Comparison of ENCODE assay signal across 17 cellular contexts in the genomic region with DNA sequence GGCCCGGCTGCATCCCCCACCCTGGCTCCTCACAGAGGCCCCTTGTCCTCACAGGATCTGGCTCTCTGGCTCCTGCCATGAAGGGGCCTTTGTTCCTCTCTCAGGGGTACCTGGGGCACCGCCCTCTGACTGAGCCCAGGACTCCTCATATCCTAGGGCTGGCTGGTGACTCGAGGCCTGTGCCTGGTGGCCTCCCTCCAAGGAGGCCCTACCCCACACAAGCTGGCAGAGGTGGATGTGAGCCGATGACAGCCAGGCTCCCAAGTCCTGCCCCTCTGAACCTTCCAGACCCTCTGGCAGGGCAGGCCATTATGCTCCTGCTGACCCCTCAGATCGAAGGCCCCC. TPM values are rescaled to one million over a fixed set of nuclear protein-coding genes. Genes with fewer than 3 reads are reported as not detected.
DNase-seq lines count a peak whose midpoint lies in the region; ATAC-seq, FAIRE-seq and TF ChIP-seq lines count a peak whose summit lies in the region.
"Had no signal": no experiment of that assay in that cellular context is flagged by ENCODE, and none has a peak within 500 bp of the region (broad histone marks: within the 10 kb centered on the region; RNA-seq: fewer than 3 reads in every experiment).

No MANE protein-coding gene starts in this region.

- TF ChIP-seq POLR2A in HepG2 (IDR thresholded peaks at IDR 0.05; ENCODE audit: insufficient read depth in 1 of 2, low read depth in 2 of 2, low read length in 2 of 2), result no peak; a peak in 1 of 4 replicates
- TF ChIP-seq POLR2A in right lobe of liver (IDR thresholded peaks at IDR 0.05), result no peak
- no peak for TF ChIP-seq POLR2A in transverse colon (IDR thresholded peaks at IDR 0.05)

- H3K4me1 Mint-ChIP-seq in activated T-helper 1 cell treated with anti-CD3 and anti-CD28 coated beads, Interleukin-12 subunit alpha, Interleukin-12 subunit beta, Interleukin-2, Interleukin-4 antibody, amounts not matched to agents 30 ng/mL and 10 ng/mL and 1 ng/mL, durations not matched to agents 14 hours and 24 hours and 36 hours (ENCODE audit: low read depth), result peaks cover 48% of the 10 kb centered on the region

- H3K9ac ChIP-seq in HepG2 (ENCODE audit: insufficient read depth, low read depth, low read length), result peak overlapping the region; percentile 66

- ATAC-seq in HepG2, result peak; percentile 56
- ATAC-seq in right lobe of liver, result no peak
- ATAC-seq in HG03095 (IDR thresholded peaks at IDR 0.05; ENCODE audit: unreplicated experiment), result no peak
- ATAC-seq in HG03469 (IDR thresholded peaks at IDR 0.05; ENCODE audit: unreplicated experiment), result no peak
- ATAC-seq: A549; CD8-positive, alpha-beta T cell had no signal

- no peak for TF ChIP-seq RAD21 in HepG2 (CRISPR knock-in tag; IDR thresholded peaks at IDR 0.05)

- WGBS in HepG2 (ENCODE audit: low lambda C conversion rate), result 33% methylated on average over 1 of the region's 5 CpGs
- no CpG with 5 or more reads among the region's 5 CpGs for WGBS in right lobe of liver (ENCODE audit: insufficient coverage, low coverage, low lambda C conversion rate, missing lambda C conversion rate)
- 82% methylated on average over 4 of the region's 5 CpGs; no CpG with 5 or more reads in 1 of the 2 donors for WGBS in transverse colon (ENCODE audit: low coverage in 1 of 2), 2 donors

- in situ Hi-C loops in HepG2 (cut with HindIII; ENCODE audit: extremely low pct_ligation_motif_present, low pct_unique_long_range_greater_than_20kb), result no loop called here
- in situ Hi-C loops in transverse colon (cut with MboI; ENCODE audit: low pct_ligation_motif_present in 1 of 4, low pct_unique_long_range_greater_than_20kb in 1 of 4, low sequenced_read_pairs in 3 of 4), result no loop called here

- H3K27me3 ChIP-seq in HepG2 (ENCODE audit: control insufficient read depth in 1 of 2, insufficient read depth in 2 of 2, low read length in 2 of 2), result no peaks in the 10 kb centered on the region
- no peaks in the 10 kb centered on the region for H3K27me3 ChIP-seq in right lobe of liver
- H3K27me3 ChIP-seq in mononuclear cell (ENCODE audit: insufficient read depth, low read length), result no peaks in the 10 kb centered on the region
- H3K27me3 ChIP-seq in transverse colon, result no peaks in the 10 kb centered on the region
- H3K27me3 ChIP-seq: adrenal gland had no signal

- CTCF ChIA-PET in HepG2 (lab: Yijun Ruan, JAX; ENCODE audit: low intra/inter-chr PET ratio, low total read pairs), result no interaction called here

- 0 out of 4 replicates have a peak, but pooled peaks of 1 of the 2 experiments have one; percentile 39 for TF ChIP-seq EP300 in HepG2 (IDR thresholded peaks at IDR 0.05; ENCODE audit: low read depth in 2 of 2, low read length in 2 of 2)
- TF ChIP-seq EP300 in HepG2 (CRISPR knock-in tag; IDR thresholded peaks at IDR 0.05; ENCODE audit: borderline replicate concordance), result no peak; the same call in 1 of the 2 replicates
- no peak for TF ChIP-seq EP300 in transverse colon (IDR thresholded peaks at IDR 0.05; ENCODE audit: low read depth)

- intact Hi-C loops in HepG2 (cut with micrococcal nuclease; ENCODE audit: unreplicated experiment) (loop anchor here (5.0 kb wide), 1 partner anchor 39 kb away; a partner anchor contains a TSS), right lobe of liver (cut with DNase I) (no loop called here), transverse colon (cut with DNase I; ENCODE audit: low total_unique reads) (no loop called here)
- intact Hi-C loops in activated T-helper 1 cell treated with anti-CD3 and anti-CD28 coated beads, Interleukin-12 subunit alpha, Interleukin-12 subunit beta, Interleukin-2, Interleukin-4 antibody, amounts not matched to agents 30 ng/mL and 10 ng/mL and 1 ng/mL, durations not matched to agents 14 hours and 24 hours and 36 hours (cut with micrococcal nuclease), result no loop called here

- H3K4me1 ChIP-seq in HepG2 (ENCODE audit: insufficient read depth, low read length) (peaks cover 62% of the 10 kb centered on the region), right lobe of liver (no peaks in the 10 kb centered on the region), mononuclear cell (ENCODE audit: insufficient read depth, low read length) (peaks cover 100% of the 10 kb centered on the region), transverse colon (peaks cover 11 to 51% (median 25%) of the 10 kb centered on the region in 4 donors)
- H3K4me1 ChIP-seq: A549 had no signal

- H4K20me1 ChIP-seq in HepG2 (ENCODE audit: insufficient read depth, low read length), result no peaks in the 10 kb centered on the region

- no TSS peak for BruUV-seq in HepG2 (replicated peaks; lab: Mats Ljungman, UMichigan)

- H3K9me3 ChIP-seq in HepG2 (ENCODE audit: low read length), result no peaks in the 10 kb centered on the region
- H3K9me3 ChIP-seq in right lobe of liver, result no peaks in the 10 kb centered on the region
- H3K9me3 ChIP-seq in mononuclear cell (ENCODE audit: low read depth, low read length), result no peaks in the 10 kb centered on the region
- H3K9me3 ChIP-seq in transverse colon, result no peaks in the 10 kb centered on the region
- H3K9me3 ChIP-seq: A549, adrenal gland had no signal

- no peak overlapping the region for H2AFZ ChIP-seq in HepG2 (ENCODE audit: low read length)

- no peak for FAIRE-seq in HepG2 (lab: Jason Lieb, UNC)
- FAIRE-seq: A549 had no signal

- H3K36me3 ChIP-seq in HepG2 (replicated peaks in 1 of 2; ENCODE audit: control insufficient read depth in 1 of 2, insufficient read depth in 2 of 2, low read length in 2 of 2) (peaks cover 2 to 16% of the 10 kb centered on the region in 2 experiments; a peak in 3 of 5 replicates), right lobe of liver (peaks cover 0 to 4% (median 0%) of the 10 kb centered on the region in 4 donors), transverse colon (peaks cover 0 to 4% (median 2%) of the 10 kb centered on the region in 4 donors)
- H3K36me3 ChIP-seq: adrenal gland had no signal

- H3K4me2 ChIP-seq in HepG2 (ENCODE audit: low read depth, low read length), result peak overlapping the region; percentile 74
- H3K4me2 ChIP-seq: A549 had no signal

- POLR2A ChIA-PET in HepG2 (lab: Yijun Ruan, JAX), result interaction anchor here (3.0 to 4.6 kb wide), 2 partner anchors 11 to 20 kb away, joined by 13 to 137 read pairs; a partner anchor contains a TSS

- no peaks in the 10 kb centered on the region for H3K9me3 Mint-ChIP-seq in activated T-helper 1 cell treated with anti-CD3 and anti-CD28 coated beads, Interleukin-12 subunit alpha, Interleukin-12 subunit beta, Interleukin-2, Interleukin-4 antibody, amounts not matched to agents 30 ng/mL and 10 ng/mL and 1 ng/mL, durations not matched to agents 14 hours and 24 hours and 36 hours
- H3K9me3 Mint-ChIP-seq: CD8-positive, alpha-beta T cell had no signal

- H3K27ac Mint-ChIP-seq in activated T-helper 1 cell treated with anti-CD3 and anti-CD28 coated beads, Interleukin-12 subunit alpha, Interleukin-12 subunit beta, Interleukin-2, Interleukin-4 antibody, amounts not matched to agents 30 ng/mL and 10 ng/mL and 1 ng/mL, durations not matched to agents 14 hours and 24 hours and 36 hours, result peak overlapping the region; percentile 5
- H3K27ac Mint-ChIP-seq: activated CD4-positive, alpha-beta T cell treated with anti-CD3 and anti-CD28 coated beads for 36 hours; CD8-positive, alpha-beta T cell had no signal

- peak overlapping the region; percentile 76 for H3K27ac ChIP-seq in HepG2 (ENCODE audit: extremely low read length, insufficient read depth, low read length)
- no peak overlapping the region for H3K27ac ChIP-seq in right lobe of liver
- H3K27ac ChIP-seq in transverse colon, result peak overlapping the region in 3 of 4 donors; percentile 23 to 71 (median 25)
- H3K27ac ChIP-seq: A549, epithelial cell of prostate had no signal

- H3K79me2 ChIP-seq in HepG2 (ENCODE audit: insufficient read depth, low read length), result peaks cover 8% of the 10 kb centered on the region

- peak; percentile 88 for DNase-seq in HepG2 (ENCODE audit: low spot score)
- DNase-seq in right lobe of liver, result no peak
- no peak for DNase-seq in activated T-helper 1 cell treated with anti-CD3 and anti-CD28 coated beads, Interleukin-12 subunit alpha, Interleukin-12 subunit beta, Interleukin-2, Interleukin-4 antibody, amounts not matched to agents 30 ng/mL and 10 ng/mL and 1 ng/mL, durations not matched to agents 14 hours and 24 hours and 36 hours (ENCODE audit: low spot score)
- DNase-seq in transverse colon, result no peak
- DNase-seq in NCI-H2029 (lab: John Stamatoyannopoulos, UW), result no peak
- DNase-seq: activated CD4-positive, alpha-beta T cell treated with anti-CD3 and anti-CD28 coated beads for 36 hours; activated T-cell treated with anti-CD3 and anti-CD28 coated beads, Interleukin-2, amount 50 U/mL, for 48 hours; adrenal gland; glutamatergic neuron; NCI-H2081; NCI-H82 had no signal

- H3K27me3 Mint-ChIP-seq in activated T-helper 1 cell treated with anti-CD3 and anti-CD28 coated beads, Interleukin-12 subunit alpha, Interleukin-12 subunit beta, Interleukin-2, Interleukin-4 antibody, amounts not matched to agents 30 ng/mL and 10 ng/mL and 1 ng/mL, durations not matched to agents 14 hours and 24 hours and 36 hours (ENCODE audit: insufficient read depth), result peaks cover 1% of the 10 kb centered on the region
- H3K27me3 Mint-ChIP-seq: activated CD4-positive, alpha-beta T cell treated with anti-CD3 and anti-CD28 coated beads for 36 hours had no signal

- H3K4me3 Mint-ChIP-seq in activated T-helper 1 cell treated with anti-CD3 and anti-CD28 coated beads, Interleukin-12 subunit alpha, Interleukin-12 subunit beta, Interleukin-2, Interleukin-4 antibody, amounts not matched to agents 30 ng/mL and 10 ng/mL and 1 ng/mL, durations not matched to agents 14 hours and 24 hours and 36 hours, result no peak overlapping the region
- H3K4me3 Mint-ChIP-seq: activated CD4-positive, alpha-beta T cell treated with anti-CD3 and anti-CD28 coated beads for 36 hours; CD8-positive, alpha-beta T cell had no signal

- peaks cover 11% of the 10 kb centered on the region for H3K36me3 Mint-ChIP-seq in activated T-helper 1 cell treated with anti-CD3 and anti-CD28 coated beads, Interleukin-12 subunit alpha, Interleukin-12 subunit beta, Interleukin-2, Interleukin-4 antibody, amounts not matched to agents 30 ng/mL and 10 ng/mL and 1 ng/mL, durations not matched to agents 14 hours and 24 hours and 36 hours (ENCODE audit: low read depth)

- H3K4me3 ChIP-seq in HepG2 (replicated peaks in 1 of 3; ENCODE audit: insufficient read depth in 1 of 3, low read depth in 2 of 3, low read length in 3 of 3), result no peak overlapping the region
- H3K4me3 ChIP-seq in right lobe of liver, result no peak overlapping the region
- peak overlapping the region; percentile 28 for H3K4me3 ChIP-seq in mononuclear cell (ENCODE audit: low read length)
- no peak overlapping the region for H3K4me3 ChIP-seq in transverse colon
- H3K4me3 ChIP-seq: A549 had no signal

- TF ChIP-seq CTCF in HepG2 (CRISPR knock-in tag; IDR thresholded peaks at IDR 0.05), result no peak
- no peak for TF ChIP-seq CTCF in right lobe of liver (IDR thresholded peaks at IDR 0.05)
- no peak for TF ChIP-seq CTCF in transverse colon (IDR thresholded peaks at IDR 0.05)

RNA-seq across cellular contexts. Expression of a gene that starts 10.1 kb away (rescaled TPM):
- total RNA-seq in HepG2 (2016; rRNA removed; fragmentation: Illumina TruSeq; extraction: Trizol), result 1.6 and 4.3 TPM in 2 replicates
- 0.79 and 1.0 TPM in 2 replicates for total RNA-seq in HepG2 (2016; cell fraction: cytosol; rRNA removed; fragmentation: Illumina TruSeq; extraction: Trizol; ENCODE audit: low read depth)
- 1.7 and 3.8 TPM in 2 replicates for total RNA-seq in HepG2 (2016; cell fraction: insoluble cytoplasmic fraction; rRNA removed; fragmentation: Illumina TruSeq; extraction: Trizol)
- 2.3 and 2.6 TPM in 2 replicates for total RNA-seq in HepG2 (2016; cell fraction: membrane; rRNA removed; fragmentation: Illumina TruSeq; extraction: Trizol)
- 4.3 and 4.4 TPM in 2 replicates for total RNA-seq in HepG2 (2016; cell fraction: nucleus; rRNA removed; fragmentation: Illumina TruSeq; extraction: Trizol)
- 40.7 and 47.7 TPM in 2 replicates for polyA plus RNA-seq in HepG2 (2011; rRNA removed)
- polyA plus RNA-seq in HepG2 (2011; cell fraction: cytosol; rRNA removed), result 43.8 and 46.4 TPM in 2 replicates
- polyA plus RNA-seq in HepG2 (2011; cell fraction: nucleus; rRNA removed), result 49.0 and 56.6 TPM in 2 replicates
- polyA plus RNA-seq in HepG2 (2012), result 26.9 and 29.1 TPM in 2 replicates
- 4.3 and 5.2 TPM in 2 replicates for polyA plus RNA-seq in HepG2 (2016; cell fraction: cytosol; fragmentation: Illumina TruSeq; extraction: Trizol; ENCODE audit: low read depth)
- 19.3 and 22.7 TPM in 2 replicates for polyA plus RNA-seq in HepG2 (2016; cell fraction: insoluble cytoplasmic fraction; fragmentation: Illumina TruSeq; extraction: Trizol; ENCODE audit: low read depth)
- polyA plus RNA-seq in HepG2 (2016; cell fraction: membrane; fragmentation: Illumina TruSeq; extraction: Trizol; ENCODE audit: low read depth), result 3.2 and 3.3 TPM in 2 replicates
- polyA plus RNA-seq in HepG2 (2016; cell fraction: nucleus; fragmentation: Illumina TruSeq; extraction: Trizol; ENCODE audit: insufficient read depth, low read depth), result 26.1 and 26.5 TPM in 2 replicates
- polyA minus RNA-seq in HepG2 (2011; rRNA and poly(A)+ RNA removed; ENCODE audit: low replicate concordance), result 30.4 and 51.6 TPM in 2 replicates
- polyA minus RNA-seq in HepG2 (2011; cell fraction: cytosol; rRNA and poly(A)+ RNA removed), result 17.5 and 20.8 TPM in 2 replicates
- polyA minus RNA-seq in HepG2 (2011; cell fraction: nucleus; rRNA and poly(A)+ RNA removed), result 17.8 and 23.6 TPM in 2 replicates
- total RNA-seq in right lobe of liver, result 1 to 10 TPM; 3.5 to 8.3 (median 5.1) TPM
- 24.8 and 28.0 TPM in 2 replicates for total RNA-seq in activated T-helper 1 cell treated with anti-CD3 and anti-CD28 coated beads, Interleukin-12 subunit alpha, Interleukin-12 subunit beta, Interleukin-2, Interleukin-4 antibody, amounts not matched to agents 30 ng/mL and 10 ng/mL and 1 ng/mL, durations not matched to agents 14 hours and 24 hours and 36 hours
- total RNA-seq in mononuclear cell, result 10.2 TPM
- 10 to 100 TPM; 43.8 to 78.9 (median 55.9) TPM for total RNA-seq in transverse colon

RNA-seq across cellular contexts. Expression of a gene that starts 40.8 kb away (rescaled TPM):
- 25.7 and 37.0 TPM in 2 replicates for total RNA-seq in HepG2 (2016; rRNA removed; fragmentation: Illumina TruSeq; extraction: Trizol)
- 4.3 and 5.1 TPM in 2 replicates for total RNA-seq in HepG2 (2016; cell fraction: cytosol; rRNA removed; fragmentation: Illumina TruSeq; extraction: Trizol; ENCODE audit: low read depth)
- total RNA-seq in HepG2 (2016; cell fraction: insoluble cytoplasmic fraction; rRNA removed; fragmentation: Illumina TruSeq; extraction: Trizol), result 25.2 and 37.3 TPM in 2 replicates
- 14.7 and 16.2 TPM in 2 replicates for total RNA-seq in HepG2 (2016; cell fraction: membrane; rRNA removed; fragmentation: Illumina TruSeq; extraction: Trizol)
- total RNA-seq in HepG2 (2016; cell fraction: nucleus; rRNA removed; fragmentation: Illumina TruSeq; extraction: Trizol), result 30.4 and 35.0 TPM in 2 replicates
- 21.0 and 23.2 TPM in 2 replicates for polyA plus RNA-seq in HepG2 (2011; rRNA removed)
- 21.9 and 27.5 TPM in 2 replicates for polyA plus RNA-seq in HepG2 (2011; cell fraction: cytosol; rRNA removed)
- 11.4 TPM in 2 replicates for polyA plus RNA-seq in HepG2 (2011; cell fraction: nucleus; rRNA removed)
- 13.7 and 19.5 TPM in 2 replicates for polyA plus RNA-seq in HepG2 (2012)
- polyA plus RNA-seq in HepG2 (2016; cell fraction: cytosol; fragmentation: Illumina TruSeq; extraction: Trizol; ENCODE audit: low read depth), result 5.2 and 6.1 TPM in 2 replicates
- 20.1 and 21.3 TPM in 2 replicates for polyA plus RNA-seq in HepG2 (2016; cell fraction: insoluble cytoplasmic fraction; fragmentation: Illumina TruSeq; extraction: Trizol; ENCODE audit: low read depth)
- polyA plus RNA-seq in HepG2 (2016; cell fraction: membrane; fragmentation: Illumina TruSeq; extraction: Trizol; ENCODE audit: low read depth), result 10.2 and 12.2 TPM in 2 replicates
- 32.4 and 36.2 TPM in 2 replicates for polyA plus RNA-seq in HepG2 (2016; cell fraction: nucleus; fragmentation: Illumina TruSeq; extraction: Trizol; ENCODE audit: insufficient read depth, low read depth)
- polyA minus RNA-seq in HepG2 (2011; rRNA and poly(A)+ RNA removed; ENCODE audit: low replicate concordance), result 79.7 and 80.7 TPM in 2 replicates
- polyA minus RNA-seq in HepG2 (2011; cell fraction: cytosol; rRNA and poly(A)+ RNA removed), result 17.0 and 17.7 TPM in 2 replicates
- polyA minus RNA-seq in HepG2 (2011; cell fraction: nucleus; rRNA and poly(A)+ RNA removed), result 15.6 and 15.8 TPM in 2 replicates
- total RNA-seq in right lobe of liver, result 10 to 100 TPM in 4 of 6 experiments, 1 to 10 TPM in 2; 9.3 to 12.4 (median 10.4) TPM
- 44.9 and 46.2 TPM in 2 replicates for total RNA-seq in activated T-helper 1 cell treated with anti-CD3 and anti-CD28 coated beads, Interleukin-12 subunit alpha, Interleukin-12 subunit beta, Interleukin-2, Interleukin-4 antibody, amounts not matched to agents 30 ng/mL and 10 ng/mL and 1 ng/mL, durations not matched to agents 14 hours and 24 hours and 36 hours
- 8.7 TPM for total RNA-seq in mononuclear cell
- total RNA-seq in transverse colon, result 10 to 100 TPM in 1 of 4 donors, 1 to 10 TPM in 3; 2.2 to 10.3 (median 8.5) TPM

Comparison
In these comparisons a context has a peak if more than half of its experiments do, and no peak if none do; other contexts are left out.
1. H3K27ac ChIP-seq: peak in HepG2 (single experiment) and transverse colon (3 of 4); none in right lobe of liver (0 of 3).